In the genomic region with DNA sequence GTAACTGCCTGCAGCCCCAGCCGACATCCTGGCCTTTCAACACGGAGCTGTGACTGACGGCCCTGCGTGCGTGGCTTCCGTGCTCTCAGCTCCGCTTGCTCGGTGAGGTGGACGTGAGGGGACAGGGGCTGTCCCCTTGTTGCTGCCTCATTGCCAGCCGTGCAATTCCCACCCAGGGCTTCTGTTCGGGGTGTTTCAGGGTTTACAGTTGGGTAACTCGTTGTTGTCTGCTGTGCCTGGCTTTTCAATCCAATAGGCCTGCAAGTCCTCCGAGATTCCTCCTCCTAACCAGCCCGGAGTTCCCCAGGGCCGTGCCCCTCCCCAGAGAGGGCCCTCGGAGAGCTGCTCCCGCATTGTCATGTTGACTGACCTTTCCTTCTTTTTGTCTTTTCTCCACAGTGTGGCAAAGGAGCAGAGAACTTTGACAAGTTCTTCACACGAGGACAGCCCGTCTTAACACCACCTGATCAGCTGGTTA, we compare ENCODE assay signal across 22 cellular contexts. TPM values are rescaled to one million over a fixed set of nuclear protein-coding genes. Genes with fewer than 3 reads are reported as not detected.
"Had no signal": no experiment of that assay in that cellular context is flagged by ENCODE, and none has a peak within 500 bp of the region (broad histone marks: within the 10 kb centered on the region; RNA-seq: fewer than 3 reads in every experiment).

No MANE protein-coding gene starts in this region.

- H3K27me3 ChIP-seq: ascending aorta, tibial artery had no signal

- H3K27ac ChIP-seq: ascending aorta, coronary artery, tibial artery had no signal

- H3K27ac Mint-ChIP-seq: activated CD4-positive, alpha-beta memory T cell treated with anti-CD3 and anti-CD28 coated beads, Interleukin-2, amount 10 ng/mL, durations not matched to agents 7 days and 5 days; activated naive CD4-positive, alpha-beta T cell treated with anti-CD3 and anti-CD28 coated beads, Interleukin-2, amount 50 U/mL, for 24 hours; natural killer cell treated with Interleukin-12 subunit alpha and Interleukin-12 subunit beta and Interleukin-15 and Interleukin-18, amount 100 ng/mL, for 72 hours; T-cell had no signal

- ATAC-seq: left cardiac atrium; natural killer cell treated with Interleukin-12 subunit alpha and Interleukin-12 subunit beta and Interleukin-15 and Interleukin-18, amount 100 ng/mL, for 72 hours; stimulated activated naive CD8-positive, alpha-beta T cell treated with anti-CD3 and anti-CD28 coated beads, Interleukin-15, Interleukin-2, amounts not matched to agents 100 U/mL and 50 U/mL, for 24 hours; T-cell had no signal

- H3K36me3 Mint-ChIP-seq: natural killer cell treated with Interleukin-12 subunit alpha and Interleukin-12 subunit beta and Interleukin-15 and Interleukin-18, amount 100 ng/mL, for 72 hours had no signal

- H3K9me3 Mint-ChIP-seq: activated CD4-positive, alpha-beta memory T cell treated with anti-CD3 and anti-CD28 coated beads, Interleukin-2, amount 10 ng/mL, durations not matched to agents 7 days and 5 days; activated naive CD4-positive, alpha-beta T cell treated with anti-CD3 and anti-CD28 coated beads, Interleukin-2, amount 50 U/mL, for 24 hours; activated T-cell treated with anti-CD3 and anti-CD28 coated beads, Interleukin-2, amount 50 U/mL, for 24 hours; natural killer cell treated with Interleukin-12 subunit alpha and Interleukin-12 subunit beta and Interleukin-15 and Interleukin-18, amount 100 ng/mL, for 72 hours; T-cell had no signal

- DNase-seq: activated CD4-positive, alpha-beta memory T cell treated with anti-CD3 and anti-CD28 coated beads, Interleukin-2, amount 10 ng/mL, durations not matched to agents 7 days and 5 days; activated CD4-positive, alpha-beta T cell treated with anti-CD3 and anti-CD28 coated beads for 48 hours; activated CD4-positive, CD25-positive, alpha-beta regulatory T cell; activated T-cell treated with anti-CD3 and anti-CD28 coated beads, Interleukin-2, amount 50 U/mL, for 24 hours; hypothalamus; left cardiac atrium; mesenchymal stem cell; stimulated activated CD4-positive, alpha-beta T cell treated with anti-CD3 and anti-CD28 coated beads, Interleukin-2, amount 100 ng/mL, for 24 hours; stimulated activated naive CD8-positive, alpha-beta T cell treated with anti-CD3 and anti-CD28 coated beads, Interleukin-15, Interleukin-2, amounts not matched to agents 100 U/mL and 50 U/mL, for 24 hours; substantia nigra; T-cell; T-helper 9 cell; tibial artery had no signal

- H3K4me3 Mint-ChIP-seq: activated CD4-positive, alpha-beta memory T cell treated with anti-CD3 and anti-CD28 coated beads, Interleukin-2, amount 10 ng/mL, durations not matched to agents 7 days and 5 days; activated naive CD4-positive, alpha-beta T cell treated with anti-CD3 and anti-CD28 coated beads, Interleukin-2, amount 50 U/mL, for 24 hours; activated T-cell treated with anti-CD3 and anti-CD28 coated beads, Interleukin-2, amount 50 U/mL, for 24 hours; natural killer cell treated with Interleukin-12 subunit alpha and Interleukin-12 subunit beta and Interleukin-15 and Interleukin-18, amount 100 ng/mL, for 72 hours; T-cell had no signal

- H3K27me3 Mint-ChIP-seq: activated CD4-positive, alpha-beta memory T cell treated with anti-CD3 and anti-CD28 coated beads, Interleukin-2, amount 10 ng/mL, durations not matched to agents 7 days and 5 days; activated naive CD4-positive, alpha-beta T cell treated with anti-CD3 and anti-CD28 coated beads, Interleukin-2, amount 50 U/mL, for 24 hours; activated T-cell treated with anti-CD3 and anti-CD28 coated beads, Interleukin-2, amount 50 U/mL, for 24 hours; T-cell had no signal

- H3K36me3 ChIP-seq: ascending aorta had no signal

- H3K4me1 ChIP-seq: ascending aorta, tibial artery had no signal

- H3K9me3 ChIP-seq: ascending aorta, tibial artery had no signal

- H3K4me3 ChIP-seq: ascending aorta, coronary artery, tibial artery had no signal

RNA-seq across cellular contexts. Expression of gene CACNG5, which starts 31.4 kb away (rescaled TPM):
- total RNA-seq: activated CD4-positive, alpha-beta memory T cell treated with anti-CD3 and anti-CD28 coated beads, Interleukin-2, amount 10 ng/mL, durations not matched to agents 7 days and 5 days; ascending aorta; left cardiac atrium; lower leg skin; natural killer cell treated with Interleukin-12 subunit alpha and Interleukin-12 subunit beta and Interleukin-15 and Interleukin-18, amount 100 ng/mL, for 72 hours; omental fat pad; posterior vena cava; T-cell; urinary bladder had no signal
- polyA plus RNA-seq: esophagus, urinary bladder had no signal
